Comparison of ENCODE assay signal across 9 cellular contexts in the genomic region with DNA sequence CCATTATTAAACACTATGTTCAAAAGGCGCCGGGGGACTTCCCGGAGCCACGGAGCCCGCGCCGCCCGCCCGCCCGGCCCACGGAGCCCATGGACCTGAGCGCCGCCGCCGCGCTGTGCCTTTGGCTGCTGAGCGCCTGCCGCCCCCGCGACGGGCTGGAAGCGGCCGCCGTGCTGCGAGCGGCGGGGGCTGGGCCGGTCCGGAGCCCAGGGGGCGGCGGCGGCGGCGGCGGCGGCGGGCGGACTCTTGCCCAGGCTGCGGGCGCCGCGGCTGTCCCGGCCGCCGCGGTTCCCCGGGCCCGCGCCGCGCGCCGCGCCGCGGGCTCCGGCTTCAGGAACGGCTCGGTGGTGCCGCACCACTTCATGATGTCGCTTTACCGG. TPM values are rescaled to one million over a fixed set of nuclear protein-coding genes. Genes with fewer than 3 reads are reported as not detected.
A peak's percentile ranks its signal among the peaks of the same experiment; 100 is the strongest.
DNase-seq lines count a peak whose midpoint lies in the region; ATAC-seq and TF ChIP-seq lines count a peak whose summit lies in the region.
"Had no signal": no experiment of that assay in that cellular context is flagged by ENCODE, and none has a peak within 500 bp of the region (broad histone marks: within the 10 kb centered on the region; RNA-seq: fewer than 3 reads in every experiment).

No MANE protein-coding gene starts in this region.

- no peak for DNase-seq in CD14-positive monocyte (ENCODE audit: low spot score)
- DNase-seq in HFF-Myc (ENCODE audit: extremely low read depth, low read depth): no peak
- no peak for DNase-seq in effector memory CD8-positive, alpha-beta T cell
- DNase-seq in KBM-7: no peak
- DNase-seq in NCI-H526 treated with DMSO at 0.1 percent for 48 hours (lab: John Stamatoyannopoulos, UW): no peak
- DNase-seq in NCI-H510A (lab: John Stamatoyannopoulos, UW): no peak

- H3K9me2 ChIP-seq in neural cell (ENCODE audit: insufficient read depth, low read length): no peaks in the 10 kb centered on the region

- H3K27me3 ChIP-seq in neural cell (ENCODE audit: insufficient read depth, low read depth, low read length): peaks cover 96% of the 10 kb centered on the region

- H3K27ac Mint-ChIP-seq in CD14-positive monocyte: no peak overlapping the region
- H3K27ac Mint-ChIP-seq in effector memory CD8-positive, alpha-beta T cell: no peak overlapping the region
- H3K27ac Mint-ChIP-seq: T-helper 1 cell treated with Interleukin-12 subunit alpha and Interleukin-12 subunit beta and Interleukin-4 antibody, amounts not matched to agents 30 μg/mL and 1 μg/mL, for 36 hours had no signal

- peak overlapping the region; percentile 49 for H3K9ac ChIP-seq in neural cell (ENCODE audit: low read length)

- H3K4me3 Mint-ChIP-seq in CD14-positive monocyte: peak overlapping the region in 1 of 2 donors; percentile 70
- H3K4me3 Mint-ChIP-seq in effector memory CD8-positive, alpha-beta T cell: peak overlapping the region in 1 of 2 donors; percentile 64

- intact Hi-C loops in CD14-positive monocyte (cut with micrococcal nuclease): loop anchor here in 1 of 2 donors (10.0 kb wide), 1 partner anchor 1312 kb away; a partner anchor contains a TSS

- H2AFZ ChIP-seq in neural cell (ENCODE audit: low read depth, low read length): no peak overlapping the region

- H3K36me3 Mint-ChIP-seq in CD14-positive monocyte: peaks cover 0 to 8% of the 10 kb centered on the region in 2 donors
- H3K36me3 Mint-ChIP-seq in effector memory CD8-positive, alpha-beta T cell (ENCODE audit: insufficient read depth): peaks cover 13% of the 10 kb centered on the region

- H3K36me3 ChIP-seq in neural cell (ENCODE audit: insufficient read depth, low read length): no peaks in the 10 kb centered on the region

- no peaks in the 10 kb centered on the region for H3K9me3 ChIP-seq in neural cell (ENCODE audit: low read length)

- H3K27ac ChIP-seq in neural cell (ENCODE audit: low read length): no peak overlapping the region

- no peaks in the 10 kb centered on the region for H3F3A ChIP-seq in neural cell (ENCODE audit: insufficient read depth, low read length, poor library complexity, severe bottlenecking)

- peaks cover 90 to 95% (median 92%) of the 10 kb centered on the region in 3 donors for H3K27me3 Mint-ChIP-seq in CD14-positive monocyte (ENCODE audit: low read depth in 3 of 3)
- peaks cover 72 to 92% of the 10 kb centered on the region in 2 donors for H3K27me3 Mint-ChIP-seq in effector memory CD8-positive, alpha-beta T cell

- peaks cover 2 to 26% (median 12%) of the 10 kb centered on the region in 7 donors for H3K9me3 Mint-ChIP-seq in CD14-positive monocyte
- H3K9me3 Mint-ChIP-seq in effector memory CD8-positive, alpha-beta T cell: no peaks in the 10 kb centered on the region
- H3K9me3 Mint-ChIP-seq: T-helper 1 cell treated with Interleukin-12 subunit alpha and Interleukin-12 subunit beta and Interleukin-4 antibody, amounts not matched to agents 30 μg/mL and 1 μg/mL, for 36 hours had no signal

- peak; percentile 1 for TF ChIP-seq CTCF in CD14-positive monocyte (IDR thresholded peaks at IDR 0.05)
- TF ChIP-seq CTCF in HFF-Myc (IDR thresholded peaks at IDR 0.05; ENCODE audit: low read depth, low read length, missing control alignments): no peak
- TF ChIP-seq CTCF in neural cell (IDR thresholded peaks at IDR 0.05; ENCODE audit: poor library complexity, severe bottlenecking): no peak

- no peak for TF ChIP-seq RAD21 in neural cell (conservative IDR thresholded peaks at IDR 0.05)

- H3K4me1 Mint-ChIP-seq in CD14-positive monocyte: peaks cover 30% of the 10 kb centered on the region
- H3K4me1 Mint-ChIP-seq in effector memory CD8-positive, alpha-beta T cell (ENCODE audit: low read depth in 2 of 2): peaks cover 3 to 8% of the 10 kb centered on the region in 2 donors

- TF ChIP-seq EP300 in neural cell (conservative IDR thresholded peaks at IDR 0.05; ENCODE audit: poor library complexity, severe bottlenecking): no peak

- peak; percentile 54 for ATAC-seq in effector memory CD8-positive, alpha-beta T cell (replicated peaks)
- no peak for ATAC-seq in HG03039 (IDR thresholded peaks at IDR 0.05; ENCODE audit: unreplicated experiment)

- H3K79me2 ChIP-seq in neural cell (replicated peaks; ENCODE audit: insufficient read depth, low read length): no peaks in the 10 kb centered on the region

- in situ Hi-C loops in KBM-7 (cut with MboI; ENCODE audit: low pct_unique_long_range_greater_than_20kb, low sequenced_read_pairs): loop anchor here (10.0 kb wide), 1 partner anchor 298 kb away; no protein-coding TSS in a partner anchor

- peak overlapping the region; percentile 29 for H3K4me3 ChIP-seq in HFF-Myc (replicated peaks; ENCODE audit: low read depth, low read length)
- peak overlapping the region; percentile 72 for H3K4me3 ChIP-seq in neural cell (ENCODE audit: low read length)

- H4K20me1 ChIP-seq in neural cell (ENCODE audit: insufficient read depth): no peaks in the 10 kb centered on the region

- H3K4me2 ChIP-seq in neural cell (ENCODE audit: low read length): no peak overlapping the region

TF ChIP-seq in neural cell, 6 proteins besides CTCF, POLR2A, EP300 and RAD21:
- no peak for TF ChIP-seq EZH2 (IDR thresholded peaks at IDR 0.05; ENCODE audit: borderline replicate concordance, insufficient read depth, low read length, poor library complexity, severe bottlenecking)
- no peak for TF ChIP-seq MXI1 (conservative IDR thresholded peaks at IDR 0.05; ENCODE audit: poor library complexity, severe bottlenecking)
- no peak for TF ChIP-seq TAF1 (IDR thresholded peaks at IDR 0.05; ENCODE audit: low read depth)
- no peak for TF ChIP-seq POLR2AphosphoS5 (IDR thresholded peaks at IDR 0.05)
- TF ChIP-seq SMC3 (conservative IDR thresholded peaks at IDR 0.05; ENCODE audit: poor library complexity): no peak
- TF ChIP-seq, protein P1, sequence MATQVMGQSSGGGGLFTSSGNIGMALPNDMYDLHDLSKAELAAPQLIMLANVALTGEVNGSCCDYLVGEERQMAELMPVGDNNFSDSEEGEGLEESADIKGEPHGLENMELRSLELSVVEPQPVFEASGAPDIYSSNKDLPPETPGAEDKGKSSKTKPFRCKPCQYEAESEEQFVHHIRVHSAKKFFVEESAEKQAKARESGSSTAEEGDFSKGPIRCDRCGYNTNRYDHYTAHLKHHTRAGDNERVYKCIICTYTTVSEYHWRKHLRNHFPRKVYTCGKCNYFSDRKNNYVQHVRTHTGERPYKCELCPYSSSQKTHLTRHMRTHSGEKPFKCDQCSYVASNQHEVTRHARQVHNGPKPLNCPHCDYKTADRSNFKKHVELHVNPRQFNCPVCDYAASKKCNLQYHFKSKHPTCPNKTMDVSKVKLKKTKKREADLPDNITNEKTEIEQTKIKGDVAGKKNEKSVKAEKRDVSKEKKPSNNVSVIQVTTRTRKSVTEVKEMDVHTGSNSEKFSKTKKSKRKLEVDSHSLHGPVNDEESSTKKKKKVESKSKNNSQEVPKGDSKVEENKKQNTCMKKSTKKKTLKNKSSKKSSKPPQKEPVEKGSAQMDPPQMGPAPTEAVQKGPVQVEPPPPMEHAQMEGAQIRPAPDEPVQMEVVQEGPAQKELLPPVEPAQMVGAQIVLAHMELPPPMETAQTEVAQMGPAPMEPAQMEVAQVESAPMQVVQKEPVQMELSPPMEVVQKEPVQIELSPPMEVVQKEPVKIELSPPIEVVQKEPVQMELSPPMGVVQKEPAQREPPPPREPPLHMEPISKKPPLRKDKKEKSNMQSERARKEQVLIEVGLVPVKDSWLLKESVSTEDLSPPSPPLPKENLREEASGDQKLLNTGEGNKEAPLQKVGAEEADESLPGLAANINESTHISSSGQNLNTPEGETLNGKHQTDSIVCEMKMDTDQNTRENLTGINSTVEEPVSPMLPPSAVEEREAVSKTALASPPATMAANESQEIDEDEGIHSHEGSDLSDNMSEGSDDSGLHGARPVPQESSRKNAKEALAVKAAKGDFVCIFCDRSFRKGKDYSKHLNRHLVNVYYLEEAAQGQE (IDR thresholded peaks at IDR 0.05; ENCODE audit: borderline replicate concordance): no peak

RNA-seq across cellular contexts. Expression of a gene that starts 0.2 kb away (rescaled TPM):
- polyA plus RNA-seq in CD14-positive monocyte (not detected), neural cell (0.38 and 0.62 TPM in 2 replicates)
- polyA minus RNA-seq in neural cell: 0.73 and 1.0 TPM in 2 replicates

RNA-seq across cellular contexts. Expression of a gene that starts 16.2 kb away (rescaled TPM):
- polyA plus RNA-seq in CD14-positive monocyte: 10 to 100 TPM; 45.4 to 48.9 TPM
- 8.9 and 12.1 TPM in 2 replicates for polyA plus RNA-seq in neural cell
- polyA minus RNA-seq in neural cell: 13.1 and 16.2 TPM in 2 replicates
